ENCODE assay signal across 8 cellular contexts in genomic region chrX:53093177-53093655, GRCh38. TPM values are rescaled to one million over a fixed set of nuclear protein-coding genes. Genes with fewer than 3 reads are reported as not detected.
DNase-seq lines count a peak whose midpoint lies in the region; ATAC-seq and TF ChIP-seq lines count a peak whose summit lies in the region.

No MANE protein-coding gene starts in this region.

- peak overlapping the region; percentile 88 for H3K4me3 Mint-ChIP-seq in activated B cell treated with CpG ODN at 0.5 μM for 24 hours

- peaks cover 27% of the 10 kb centered on the region for H3K4me1 Mint-ChIP-seq in activated B cell treated with CpG ODN at 0.5 μM for 24 hours

- peak; percentile 74 for DNase-seq in GM03348 (ENCODE audit: low spot score)
- peak; percentile 62 for DNase-seq in NCI-H2171 (lab: John Stamatoyannopoulos, UW)
- DNase-seq in activated B cell treated with CpG ODN at 0.5 μM for 24 hours: peak; percentile 48
- peak; percentile 55 for DNase-seq in cerebellum (ENCODE audit: low spot score)
- DNase-seq in kidney glomerular epithelial cell (lab: John Stamatoyannopoulos, UW): peak; percentile 27
- peak; percentile 58 to 70 for DNase-seq in stimulated activated CD4-positive, alpha-beta T cell treated with anti-CD3 and anti-CD28 coated beads, Interleukin-15, amount 100 ng/mL, for 48 hours (ENCODE audit: low read depth in 2 of 2)
- DNase-seq in middle frontal gyrus (ENCODE audit: extremely low spot score, low spot score): no peak

- no peaks in the 10 kb centered on the region for H3K9me3 Mint-ChIP-seq in activated B cell treated with CpG ODN at 0.5 μM for 24 hours

- H3K36me3 Mint-ChIP-seq in activated B cell treated with CpG ODN at 0.5 μM for 24 hours (ENCODE audit: low read depth): peaks cover 3% of the 10 kb centered on the region

- ATAC-seq in HG02884 (IDR thresholded peaks at IDR 0.05; ENCODE audit: unreplicated experiment) (peak; percentile 42), activated B cell treated with CpG ODN at 0.5 μM for 24 hours (ENCODE audit: low read depth) (peak; percentile 60)

- no peaks in the 10 kb centered on the region for H3K27me3 Mint-ChIP-seq in activated B cell treated with CpG ODN at 0.5 μM for 24 hours

- TF ChIP-seq CTCF in activated B cell treated with CpG ODN at 0.5 μM for 24 hours (IDR thresholded peaks at IDR 0.05): no peak

- peak overlapping the region; percentile 85 for H3K27ac Mint-ChIP-seq in activated B cell treated with CpG ODN at 0.5 μM for 24 hours

- CTCF ChIA-PET in activated B cell treated with CpG ODN at 0.5 μM for 24 hours (lab: Charles Lee): interaction anchor here (0.8 kb wide), 1 partner anchor 21 kb away, joined by 3 read pairs; no protein-coding TSS in a partner anchor

- intact Hi-C loops in activated B cell treated with CpG ODN at 0.5 μM for 24 hours (cut with micrococcal nuclease): loop anchor here (1.0 to 5.0 kb wide), 5 partner anchors 11 to 1089 kb away; partner anchors contain the start of genes FAM120C and TSPYL2

- POLR2A ChIA-PET in activated B cell treated with CpG ODN at 0.5 μM for 24 hours (lab: Charles Lee): no interaction called here

RNA-seq across cellular contexts. Expression of gene KANTR, which starts 0.7 kb away (rescaled TPM):
- total RNA-seq in activated B cell treated with CpG ODN at 0.5 μM for 24 hours (11.2 and 12.0 TPM in 2 replicates), cerebellum (53.1 TPM)

RNA-seq across cellular contexts. Expression of gene TSPYL2, which starts 11.0 kb away (rescaled TPM):
- total RNA-seq in activated B cell treated with CpG ODN at 0.5 μM for 24 hours (48.2 and 49.7 TPM in 2 replicates), cerebellum (11.7 TPM)

RNA-seq across cellular contexts. Expression of gene GPR173, which starts 44.6 kb away (rescaled TPM):
- 0.10 and 0.16 TPM in 2 replicates for total RNA-seq in activated B cell treated with CpG ODN at 0.5 μM for 24 hours
- total RNA-seq in cerebellum: 21.7 TPM

Comparison
In these comparisons a context has a peak if more than half of its experiments do, and no peak if none do; other contexts are left out.
1. RNA of gene GPR173, which starts 44.6 kb away (total RNA-seq): 21.7 TPM in cerebellum (single experiment); 0.10 to 0.16 TPM in activated B cell treated with CpG ODN at 0.5 μM for 24 hours; every median in the first group is over 10 times any median in the second.